ENCODE assay signal across 1 cellular context in genomic region chr15:100112636-100113305, GRCh38.
TF ChIP-seq lines count a peak whose summit lies in the region.

No MANE protein-coding gene starts in this region.

TF ChIP-seq in HepG2, 621 proteins besides CTCF, POLR2A, EP300 and RAD21 (continued from another document):
- TF ChIP-seq MAFG (CRISPR knock-in tag; IDR thresholded peaks at IDR 0.05) (no peak), KDM5A (IDR thresholded peaks at IDR 0.05; ENCODE audit: borderline replicate concordance, low read length) (no peak), BRD4 (CRISPR knock-in tag; IDR thresholded peaks at IDR 0.05) (no peak), TRAFD1 (CRISPR knock-in tag; IDR thresholded peaks at IDR 0.05; ENCODE audit: borderline replicate concordance) (no peak), ZBTB2 (CRISPR knock-in tag; IDR thresholded peaks at IDR 0.05; ENCODE audit: low read depth) (no peak)
